1 cellular context compared by ENCODE assay signal in genomic region chr9:136190656-136191548, GRCh38.
TF ChIP-seq lines count a peak whose summit lies in the region.

No MANE protein-coding gene starts in this region.

TF ChIP-seq in GM23338, 12 proteins besides CTCF, POLR2A, EP300 and RAD21 (continued from another document):
- TF ChIP-seq ZNF462 (CRISPR knock-in tag; IDR thresholded peaks at IDR 0.05) = no peak
- TF ChIP-seq NANOG (IDR thresholded peaks at IDR 0.05; ENCODE audit: borderline replicate concordance) = no peak
- TF ChIP-seq STAT1 (IDR thresholded peaks at IDR 0.05; ENCODE audit: unreplicated experiment) = no peak
- TF ChIP-seq EZH2phosphoT487 (IDR thresholded peaks at IDR 0.05; ENCODE audit: unreplicated experiment) = no peak
- TF ChIP-seq ZNF331 (CRISPR knock-in tag; IDR thresholded peaks at IDR 0.05; ENCODE audit: low read depth) = no peak
- TF ChIP-seq CREB1 (CRISPR knock-in tag; IDR thresholded peaks at IDR 0.05; ENCODE audit: low read depth) = no peak
- no peak for TF ChIP-seq POLR2AphosphoS5 (IDR thresholded peaks at IDR 0.05; ENCODE audit: low read depth)
- no peak for TF ChIP-seq ETS1 (IDR thresholded peaks at IDR 0.05)
- no peak for TF ChIP-seq EZH2 (IDR thresholded peaks at IDR 0.05; ENCODE audit: low read depth, unreplicated experiment)
- no peak for TF ChIP-seq REST (IDR thresholded peaks at IDR 0.05; ENCODE audit: unreplicated experiment)
- no peak for TF ChIP-seq JUNB (IDR thresholded peaks at IDR 0.05; ENCODE audit: unreplicated experiment)
